16 cellular contexts compared by ENCODE assay signal in the genomic region with DNA sequence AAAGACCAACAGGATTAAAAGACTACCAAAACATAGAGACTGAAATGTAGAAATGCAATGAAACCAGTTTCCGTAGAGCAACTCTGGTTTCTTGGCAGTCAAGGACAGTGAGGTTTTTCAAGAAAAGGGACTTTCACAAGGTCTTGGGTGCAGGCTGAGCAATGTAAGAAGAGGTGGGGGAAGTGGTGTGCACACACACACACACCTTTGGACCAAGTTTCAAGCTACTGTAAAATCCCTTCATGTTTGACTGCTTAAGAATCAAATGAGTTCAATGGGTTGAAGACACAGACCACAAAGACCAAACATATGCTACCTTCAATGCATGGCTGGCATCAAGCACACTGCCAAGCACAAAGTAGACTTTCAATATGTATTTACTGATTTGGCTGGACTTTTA. TPM values are rescaled to one million over a fixed set of nuclear protein-coding genes. Genes with fewer than 3 reads are reported as not detected.
A peak's percentile ranks its signal among the peaks of the same experiment; 100 is the strongest.
DNase-seq lines count a peak whose midpoint lies in the region; ATAC-seq and TF ChIP-seq lines count a peak whose summit lies in the region.
"Had no signal": no experiment of that assay in that cellular context is flagged by ENCODE, and none has a peak within 500 bp of the region (broad histone marks: within the 10 kb centered on the region; RNA-seq: fewer than 3 reads in every experiment).

No MANE protein-coding gene starts in this region.

- intact Hi-C loops in stomach (cut with DNase I; ENCODE audit: low total_unique reads) = no loop called here

- TF ChIP-seq POLR2A in GM18505 (IDR thresholded peaks at IDR 0.05; ENCODE audit: borderline replicate concordance, extremely low read depth, insufficient read depth, insufficient read length) (no peak), stomach (IDR thresholded peaks at IDR 0.05) (no peak)

- no peak for TF ChIP-seq CTCF in stomach (IDR thresholded peaks at IDR 0.05)

- H3K4me3 ChIP-seq in stomach = no peak overlapping the region
- H3K4me3 ChIP-seq: gastrocnemius medialis, smooth muscle cell, upper lobe of right lung had no signal

- no peak for DNase-seq in NCI-H2081 treated with DMSO at 0.1 percent for 48 hours (lab: John Stamatoyannopoulos, UW)
- DNase-seq in stomach = no peak
- no peak for DNase-seq in activated T-cell treated with anti-CD3 and anti-CD28 coated beads, Interleukin-2, amount 50 U/mL, for 48 hours
- DNase-seq in islet precursor cell = no peak
- DNase-seq: activated CD8-positive, alpha-beta memory T cell treated with anti-CD3 and anti-CD28 coated beads, Interleukin-2, amount 10 ng/mL, durations not matched to agents 7 days and 5 days; effector memory CD4-positive, alpha-beta T cell; gastrocnemius medialis; KG1; RPMI8226; T-helper 9 cell; upper lobe of right lung had no signal

- 86 to 96% (median 93%) methylated on average over 1 of the region's 1 CpG for WGBS in stomach, 5 donors

- peak; percentile 96 for ATAC-seq in GM18505 (IDR thresholded peaks at IDR 0.05; ENCODE audit: unreplicated experiment)
- ATAC-seq in GM19395 (IDR thresholded peaks at IDR 0.05; ENCODE audit: unreplicated experiment) = peak; percentile 91
- peak; percentile 93 for ATAC-seq in HG02759 (IDR thresholded peaks at IDR 0.05; ENCODE audit: unreplicated experiment)
- peak; percentile 93 for ATAC-seq in HG03442 (IDR thresholded peaks at IDR 0.05; ENCODE audit: unreplicated experiment)
- ATAC-seq: activated CD8-positive, alpha-beta memory T cell treated with anti-CD3 and anti-CD28 coated beads, Interleukin-2, amount 10 ng/mL, durations not matched to agents 7 days and 5 days; gastrocnemius medialis; upper lobe of right lung had no signal

- H3K36me3 ChIP-seq in stomach = no peaks in the 10 kb centered on the region
- H3K36me3 ChIP-seq: gastrocnemius medialis, upper lobe of right lung had no signal

- no peaks in the 10 kb centered on the region for H3K9me3 ChIP-seq in stomach
- H3K9me3 ChIP-seq: gastrocnemius medialis, upper lobe of right lung had no signal

- H3K27ac ChIP-seq in stomach = no peak overlapping the region
- H3K27ac ChIP-seq: gastrocnemius medialis, upper lobe of right lung had no signal

- no peaks in the 10 kb centered on the region for H3K4me1 ChIP-seq in stomach
- H3K4me1 ChIP-seq: gastrocnemius medialis, upper lobe of right lung had no signal

- H3K27me3 ChIP-seq in stomach = no peaks in the 10 kb centered on the region
- H3K27me3 ChIP-seq: gastrocnemius medialis, upper lobe of right lung had no signal

- no peak for TF ChIP-seq EP300 in stomach (IDR thresholded peaks at IDR 0.05)

RNA-seq across cellular contexts. Expression of a gene that starts 17.8 kb away (rescaled TPM):
- under 1 TPM in 1 of 5 donors, not detected in 4; 0.37 TPM for total RNA-seq in stomach
- under 1 TPM; 0.08 to 0.46 (median 0.25) TPM for polyA plus RNA-seq in stomach
- total RNA-seq: gastrocnemius medialis, upper lobe of right lung had no signal
- polyA plus RNA-seq: smooth muscle cell had no signal
